Comparison of ENCODE assay signal across 1 cellular context in the genomic region with DNA sequence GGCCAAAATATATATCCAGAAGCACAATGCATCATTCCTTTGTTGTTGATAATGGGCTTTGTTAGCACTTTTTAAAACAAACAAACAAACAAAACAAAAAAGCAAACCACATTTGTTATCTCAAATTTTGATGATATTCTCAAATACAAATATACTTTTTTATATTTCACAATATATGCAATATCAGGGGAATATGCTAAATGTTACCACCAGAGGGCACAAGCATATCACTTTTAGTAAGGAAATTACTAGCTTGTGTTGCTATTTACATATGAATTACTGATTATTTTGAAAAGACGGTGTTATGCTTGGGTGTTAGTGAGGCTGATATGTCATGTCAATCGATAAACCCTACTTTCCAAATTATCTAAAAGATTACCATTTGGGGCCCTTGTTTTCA.
TF ChIP-seq lines count a peak whose summit lies in the region.

No MANE protein-coding gene starts in this region.

TF ChIP-seq in K562, 482 proteins besides CTCF, POLR2A, EP300 and RAD21 (continued from another document):
- TF ChIP-seq ZNF316 (IDR thresholded peaks at IDR 0.05) (peak; percentile 26; the same call in 1 of the 2 replicates), ZBTB43 (CRISPR knock-in tag; IDR thresholded peaks at IDR 0.05) (no peak), NKRF (IDR thresholded peaks at IDR 0.05; ENCODE audit: borderline replicate concordance) (no peak), CEBPG (CRISPR knock-in tag; IDR thresholded peaks at IDR 0.05) (no peak), CEBPG (tag; conservative IDR thresholded peaks at IDR 0.05 in 1 of 2, IDR thresholded peaks at IDR 0.05 in 1 of 2) (peak; percentile 61 to 80), CEBPB (tag; IDR thresholded peaks at IDR 0.05) (peak; percentile 88), CHD2 (IDR thresholded peaks at IDR 0.05; ENCODE audit: low read depth, low read length) (no peak), NR0B1 (IDR thresholded peaks at IDR 0.05; ENCODE audit: partially characterized antibody) (no peak), SMC3 (conservative IDR thresholded peaks at IDR 0.05; ENCODE audit: insufficient read depth, low read depth, low read length) (peak; percentile 38; the same call in 1 of the 2 replicates)
- TF ChIP-seq, protein P1, sequence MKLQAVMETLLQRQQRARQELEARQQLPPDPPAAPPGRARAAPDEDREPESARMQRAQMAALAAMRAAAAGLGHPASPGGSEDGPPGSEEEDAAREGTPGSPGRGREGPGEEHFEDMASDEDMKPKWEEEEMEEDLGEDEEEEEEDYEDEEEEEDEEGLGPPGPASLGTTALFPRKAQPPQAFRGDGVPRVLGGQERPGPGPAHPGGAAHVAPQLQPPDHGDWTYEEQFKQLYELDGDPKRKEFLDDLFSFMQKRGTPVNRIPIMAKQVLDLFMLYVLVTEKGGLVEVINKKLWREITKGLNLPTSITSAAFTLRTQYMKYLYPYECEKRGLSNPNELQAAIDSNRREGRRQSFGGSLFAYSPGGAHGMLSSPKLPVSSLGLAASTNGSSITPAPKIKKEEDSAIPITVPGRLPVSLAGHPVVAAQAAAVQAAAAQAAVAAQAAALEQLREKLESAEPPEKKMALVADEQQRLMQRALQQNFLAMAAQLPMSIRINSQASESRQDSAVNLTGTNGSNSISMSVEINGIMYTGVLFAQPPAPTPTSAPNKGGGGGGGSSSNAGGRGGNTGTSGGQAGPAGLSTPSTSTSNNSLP (IDR thresholded peaks at IDR 0.05; ENCODE audit: borderline replicate concordance, low read depth, low read length), result peak; percentile 80
